In the genomic region with DNA sequence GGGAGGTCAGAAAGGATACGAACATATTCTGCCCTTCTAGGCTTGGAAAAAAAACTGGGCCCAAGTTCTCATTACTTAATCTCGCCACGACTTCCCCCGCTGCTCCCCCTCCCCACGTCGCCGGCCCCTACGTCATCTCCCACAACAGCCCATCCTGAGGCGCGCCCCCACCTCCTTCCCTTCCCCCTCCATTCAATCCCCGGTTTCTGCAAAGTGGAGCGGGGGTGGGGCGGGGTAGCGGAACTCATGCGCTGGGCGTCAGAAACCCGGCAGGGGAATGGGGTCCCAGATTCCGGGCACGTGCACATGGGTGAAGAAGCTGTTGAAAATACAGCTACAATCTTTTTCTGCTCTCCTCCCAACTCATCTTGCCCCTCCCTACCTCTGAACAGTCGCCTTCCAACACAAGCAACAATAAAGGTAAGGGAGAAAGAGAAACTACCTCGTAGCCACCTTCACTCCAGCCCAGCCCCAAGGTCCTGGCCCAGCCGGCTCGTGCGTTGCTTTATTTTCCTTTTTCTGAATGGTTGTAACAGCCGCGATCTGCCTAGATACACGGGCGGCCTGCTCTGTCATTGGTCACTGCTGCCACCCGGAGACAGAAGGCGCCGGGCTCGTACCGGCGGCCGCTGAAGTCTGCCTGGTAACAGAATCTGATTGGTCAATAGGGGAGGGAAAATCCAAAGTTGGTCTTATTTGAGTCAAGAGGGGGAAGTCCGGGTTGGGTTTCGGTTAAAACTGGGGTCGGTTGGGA, we compare ENCODE assay signal across 1 cellular context.
A peak's percentile ranks its signal among the peaks of the same experiment; 100 is the strongest.
TF ChIP-seq lines count a peak whose summit lies in the region.

A gene (minus strand): TSS at position 484 of the 754 bp plus-strand sequence. CDS start 932 bp downstream, outside the sequence.

TF ChIP-seq in HEK293, 187 proteins besides CTCF, POLR2A, EP300 and RAD21 (continued from another document and continues in another):
- no peak for TF ChIP-seq ZNF354C (tag by site-specific recombination; IDR thresholded peaks at IDR 0.05; ENCODE audit: borderline replicate concordance, low read depth)
- TF ChIP-seq, protein P1, sequence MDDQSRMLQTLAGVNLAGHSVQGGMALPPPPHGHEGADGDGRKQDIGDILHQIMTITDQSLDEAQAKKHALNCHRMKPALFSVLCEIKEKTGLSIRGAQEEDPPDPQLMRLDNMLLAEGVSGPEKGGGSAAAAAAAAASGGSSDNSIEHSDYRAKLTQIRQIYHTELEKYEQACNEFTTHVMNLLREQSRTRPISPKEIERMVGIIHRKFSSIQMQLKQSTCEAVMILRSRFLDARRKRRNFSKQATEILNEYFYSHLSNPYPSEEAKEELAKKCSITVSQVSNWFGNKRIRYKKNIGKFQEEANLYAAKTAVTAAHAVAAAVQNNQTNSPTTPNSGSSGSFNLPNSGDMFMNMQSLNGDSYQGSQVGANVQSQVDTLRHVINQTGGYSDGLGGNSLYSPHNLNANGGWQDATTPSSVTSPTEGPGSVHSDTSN (CRISPR knock-in tag; IDR thresholded peaks at IDR 0.05): no peak
- no peak for TF ChIP-seq ZNF302 (tag by site-specific recombination; IDR thresholded peaks at IDR 0.05; ENCODE audit: low read depth)
- TF ChIP-seq, protein P2, sequence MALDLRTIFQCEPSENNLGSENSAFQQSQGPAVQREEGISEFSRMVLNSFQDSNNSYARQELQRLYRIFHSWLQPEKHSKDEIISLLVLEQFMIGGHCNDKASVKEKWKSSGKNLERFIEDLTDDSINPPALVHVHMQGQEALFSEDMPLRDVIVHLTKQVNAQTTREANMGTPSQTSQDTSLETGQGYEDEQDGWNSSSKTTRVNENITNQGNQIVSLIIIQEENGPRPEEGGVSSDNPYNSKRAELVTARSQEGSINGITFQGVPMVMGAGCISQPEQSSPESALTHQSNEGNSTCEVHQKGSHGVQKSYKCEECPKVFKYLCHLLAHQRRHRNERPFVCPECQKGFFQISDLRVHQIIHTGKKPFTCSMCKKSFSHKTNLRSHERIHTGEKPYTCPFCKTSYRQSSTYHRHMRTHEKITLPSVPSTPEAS (tag by site-specific recombination; IDR thresholded peaks at IDR 0.05): no peak
- TF ChIP-seq ZNF707 (tag by site-specific recombination; IDR thresholded peaks at IDR 0.05): no peak
- TF ChIP-seq ZSCAN16 (tag by site-specific recombination; IDR thresholded peaks at IDR 0.05): no peak
- no peak for TF ChIP-seq ZNF830 (tag by site-specific recombination; IDR thresholded peaks at IDR 0.05; ENCODE audit: low read depth)
- no peak; the same call in 1 of the 2 replicates for TF ChIP-seq ZNF76 (tag by site-specific recombination; IDR thresholded peaks at IDR 0.05; ENCODE audit: borderline replicate concordance, low read depth)
- TF ChIP-seq ZEB2 (tag by site-specific recombination; IDR thresholded peaks at IDR 0.05): peak; percentile 85
- TF ChIP-seq, protein P3, sequence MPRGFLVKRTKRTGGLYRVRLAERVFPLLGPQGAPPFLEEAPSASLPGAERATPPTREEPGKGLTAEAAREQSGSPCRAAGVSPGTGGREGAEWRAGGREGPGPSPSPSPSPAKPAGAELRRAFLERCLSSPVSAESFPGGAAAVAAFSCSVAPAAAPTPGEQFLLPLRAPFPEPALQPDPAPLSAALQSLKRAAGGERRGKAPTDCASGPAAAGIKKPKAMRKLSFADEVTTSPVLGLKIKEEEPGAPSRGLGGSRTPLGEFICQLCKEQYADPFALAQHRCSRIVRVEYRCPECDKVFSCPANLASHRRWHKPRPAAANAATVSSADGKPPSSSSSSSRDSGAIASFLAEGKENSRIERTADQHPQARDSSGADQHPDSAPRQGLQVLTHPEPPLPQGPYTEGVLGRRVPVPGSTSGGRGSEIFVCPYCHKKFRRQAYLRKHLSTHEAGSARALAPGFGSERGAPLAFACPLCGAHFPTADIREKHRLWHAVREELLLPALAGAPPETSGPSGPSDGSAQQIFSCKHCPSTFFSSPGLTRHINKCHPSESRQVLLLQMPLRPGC (tag by site-specific recombination; IDR thresholded peaks at IDR 0.05): 0 out of 2 replicates have a peak, but pooled peaks have one; percentile 50
- peak; percentile 11; the same call in 1 of the 2 replicates for TF ChIP-seq KLF7 (tag by site-specific recombination; IDR thresholded peaks at IDR 0.05; ENCODE audit: borderline replicate concordance)
- TF ChIP-seq ZNF202 (tag by site-specific recombination; IDR thresholded peaks at IDR 0.05; ENCODE audit: borderline replicate concordance): no peak
- TF ChIP-seq ZNF416 (tag by site-specific recombination; IDR thresholded peaks at IDR 0.05): no peak
- TF ChIP-seq KLF1 (tag by site-specific recombination; IDR thresholded peaks at IDR 0.05): peak; percentile 45; the same call in 1 of the 2 replicates
- TF ChIP-seq, protein P4, sequence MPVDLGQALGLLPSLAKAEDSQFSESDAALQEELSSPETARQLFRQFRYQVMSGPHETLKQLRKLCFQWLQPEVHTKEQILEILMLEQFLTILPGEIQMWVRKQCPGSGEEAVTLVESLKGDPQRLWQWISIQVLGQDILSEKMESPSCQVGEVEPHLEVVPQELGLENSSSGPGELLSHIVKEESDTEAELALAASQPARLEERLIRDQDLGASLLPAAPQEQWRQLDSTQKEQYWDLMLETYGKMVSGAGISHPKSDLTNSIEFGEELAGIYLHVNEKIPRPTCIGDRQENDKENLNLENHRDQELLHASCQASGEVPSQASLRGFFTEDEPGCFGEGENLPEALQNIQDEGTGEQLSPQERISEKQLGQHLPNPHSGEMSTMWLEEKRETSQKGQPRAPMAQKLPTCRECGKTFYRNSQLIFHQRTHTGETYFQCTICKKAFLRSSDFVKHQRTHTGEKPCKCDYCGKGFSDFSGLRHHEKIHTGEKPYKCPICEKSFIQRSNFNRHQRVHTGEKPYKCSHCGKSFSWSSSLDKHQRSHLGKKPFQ (tag by site-specific recombination; IDR thresholded peaks at IDR 0.05): no peak
- no peak for TF ChIP-seq RBAK (tag by site-specific recombination; IDR thresholded peaks at IDR 0.05)
- peak; percentile 93 for TF ChIP-seq EGR2 (tag by site-specific recombination; IDR thresholded peaks at IDR 0.05; ENCODE audit: low read depth)
- TF ChIP-seq ZNF660 (tag by site-specific recombination; IDR thresholded peaks at IDR 0.05): peak; percentile 72
- TF ChIP-seq, protein P5, sequence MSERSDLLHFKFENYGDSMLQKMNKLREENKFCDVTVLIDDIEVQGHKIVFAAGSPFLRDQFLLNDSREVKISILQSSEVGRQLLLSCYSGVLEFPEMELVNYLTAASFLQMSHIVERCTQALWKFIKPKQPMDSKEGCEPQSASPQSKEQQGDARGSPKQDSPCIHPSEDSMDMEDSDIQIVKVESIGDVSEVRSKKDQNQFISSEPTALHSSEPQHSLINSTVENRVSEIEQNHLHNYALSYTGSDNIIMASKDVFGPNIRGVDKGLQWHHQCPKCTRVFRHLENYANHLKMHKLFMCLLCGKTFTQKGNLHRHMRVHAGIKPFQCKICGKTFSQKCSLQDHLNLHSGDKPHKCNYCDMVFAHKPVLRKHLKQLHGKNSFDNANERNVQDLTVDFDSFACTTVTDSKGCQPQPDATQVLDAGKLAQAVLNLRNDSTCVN (tag by site-specific recombination; optimal IDR thresholded peaks at IDR 0.05): peak; percentile 82
- peak; percentile 77; the same call in 1 of the 2 replicates for TF ChIP-seq ZNF324 (tag by site-specific recombination; IDR thresholded peaks at IDR 0.05)
- 0 out of 2 replicates have a peak, but pooled peaks have one; percentile 52 for TF ChIP-seq ZNF792 (tag by site-specific recombination; IDR thresholded peaks at IDR 0.05)
- TF ChIP-seq, protein P6, sequence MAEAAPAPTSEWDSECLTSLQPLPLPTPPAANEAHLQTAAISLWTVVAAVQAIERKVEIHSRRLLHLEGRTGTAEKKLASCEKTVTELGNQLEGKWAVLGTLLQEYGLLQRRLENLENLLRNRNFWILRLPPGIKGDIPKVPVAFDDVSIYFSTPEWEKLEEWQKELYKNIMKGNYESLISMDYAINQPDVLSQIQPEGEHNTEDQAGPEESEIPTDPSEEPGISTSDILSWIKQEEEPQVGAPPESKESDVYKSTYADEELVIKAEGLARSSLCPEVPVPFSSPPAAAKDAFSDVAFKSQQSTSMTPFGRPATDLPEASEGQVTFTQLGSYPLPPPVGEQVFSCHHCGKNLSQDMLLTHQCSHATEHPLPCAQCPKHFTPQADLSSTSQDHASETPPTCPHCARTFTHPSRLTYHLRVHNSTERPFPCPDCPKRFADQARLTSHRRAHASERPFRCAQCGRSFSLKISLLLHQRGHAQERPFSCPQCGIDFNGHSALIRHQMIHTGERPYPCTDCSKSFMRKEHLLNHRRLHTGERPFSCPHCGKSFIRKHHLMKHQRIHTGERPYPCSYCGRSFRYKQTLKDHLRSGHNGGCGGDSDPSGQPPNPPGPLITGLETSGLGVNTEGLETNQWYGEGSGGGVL (tag by site-specific recombination; IDR thresholded peaks at IDR 0.05): peak; percentile 99
- peak; percentile 78 for TF ChIP-seq IKZF3 (tag by site-specific recombination; IDR thresholded peaks at IDR 0.05)
- peak; percentile 84 for TF ChIP-seq KLF9 (tag by site-specific recombination; IDR thresholded peaks at IDR 0.05; ENCODE audit: low read depth)
- peak; percentile 31 for TF ChIP-seq GLIS2 (tag by site-specific recombination; IDR thresholded peaks at IDR 0.05)
- peak; percentile 68 for TF ChIP-seq SP7 (tag by site-specific recombination; IDR thresholded peaks at IDR 0.05)
- no peak for TF ChIP-seq ZNF791 (tag by site-specific recombination; IDR thresholded peaks at IDR 0.05)
- peak; percentile 76 for TF ChIP-seq ZNF24 (tag by site-specific recombination; IDR thresholded peaks at IDR 0.05)
- peak; percentile 53; the same call in 1 of the 2 replicates for TF ChIP-seq ZNF2 (tag by site-specific recombination; IDR thresholded peaks at IDR 0.05)
- 0 out of 2 replicates have a peak, but pooled peaks have one; percentile 30 for TF ChIP-seq ZNF558 (tag by site-specific recombination; IDR thresholded peaks at IDR 0.05)
- TF ChIP-seq, protein P7, sequence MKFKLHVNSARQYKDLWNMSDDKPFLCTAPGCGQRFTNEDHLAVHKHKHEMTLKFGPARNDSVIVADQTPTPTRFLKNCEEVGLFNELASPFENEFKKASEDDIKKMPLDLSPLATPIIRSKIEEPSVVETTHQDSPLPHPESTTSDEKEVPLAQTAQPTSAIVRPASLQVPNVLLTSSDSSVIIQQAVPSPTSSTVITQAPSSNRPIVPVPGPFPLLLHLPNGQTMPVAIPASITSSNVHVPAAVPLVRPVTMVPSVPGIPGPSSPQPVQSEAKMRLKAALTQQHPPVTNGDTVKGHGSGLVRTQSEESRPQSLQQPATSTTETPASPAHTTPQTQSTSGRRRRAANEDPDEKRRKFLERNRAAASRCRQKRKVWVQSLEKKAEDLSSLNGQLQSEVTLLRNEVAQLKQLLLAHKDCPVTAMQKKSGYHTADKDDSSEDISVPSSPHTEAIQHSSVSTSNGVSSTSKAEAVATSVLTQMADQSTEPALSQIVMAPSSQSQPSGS (tag by site-specific recombination; IDR thresholded peaks at IDR 0.05; ENCODE audit: low read depth): peak; percentile 95
- TF ChIP-seq, protein P8, sequence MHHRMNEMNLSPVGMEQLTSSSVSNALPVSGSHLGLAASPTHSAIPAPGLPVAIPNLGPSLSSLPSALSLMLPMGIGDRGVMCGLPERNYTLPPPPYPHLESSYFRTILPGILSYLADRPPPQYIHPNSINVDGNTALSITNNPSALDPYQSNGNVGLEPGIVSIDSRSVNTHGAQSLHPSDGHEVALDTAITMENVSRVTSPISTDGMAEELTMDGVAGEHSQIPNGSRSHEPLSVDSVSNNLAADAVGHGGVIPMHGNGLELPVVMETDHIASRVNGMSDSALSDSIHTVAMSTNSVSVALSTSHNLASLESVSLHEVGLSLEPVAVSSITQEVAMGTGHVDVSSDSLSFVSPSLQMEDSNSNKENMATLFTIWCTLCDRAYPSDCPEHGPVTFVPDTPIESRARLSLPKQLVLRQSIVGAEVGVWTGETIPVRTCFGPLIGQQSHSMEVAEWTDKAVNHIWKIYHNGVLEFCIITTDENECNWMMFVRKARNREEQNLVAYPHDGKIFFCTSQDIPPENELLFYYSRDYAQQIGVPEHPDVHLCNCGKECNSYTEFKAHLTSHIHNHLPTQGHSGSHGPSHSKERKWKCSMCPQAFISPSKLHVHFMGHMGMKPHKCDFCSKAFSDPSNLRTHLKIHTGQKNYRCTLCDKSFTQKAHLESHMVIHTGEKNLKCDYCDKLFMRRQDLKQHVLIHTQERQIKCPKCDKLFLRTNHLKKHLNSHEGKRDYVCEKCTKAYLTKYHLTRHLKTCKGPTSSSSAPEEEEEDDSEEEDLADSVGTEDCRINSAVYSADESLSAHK (tag by site-specific recombination; IDR thresholded peaks at IDR 0.05): peak; percentile 81
- TF ChIP-seq ZNF214 (tag by site-specific recombination; IDR thresholded peaks at IDR 0.05; ENCODE audit: borderline replicate concordance): no peak
- peak; percentile 88 for TF ChIP-seq ZBTB20 (tag by site-specific recombination; IDR thresholded peaks at IDR 0.05)
- TF ChIP-seq ZSCAN23 (tag by site-specific recombination; IDR thresholded peaks at IDR 0.05): no peak
- no peak for TF ChIP-seq ZNF48 (tag by site-specific recombination; IDR thresholded peaks at IDR 0.05)
- TF ChIP-seq, protein P9, sequence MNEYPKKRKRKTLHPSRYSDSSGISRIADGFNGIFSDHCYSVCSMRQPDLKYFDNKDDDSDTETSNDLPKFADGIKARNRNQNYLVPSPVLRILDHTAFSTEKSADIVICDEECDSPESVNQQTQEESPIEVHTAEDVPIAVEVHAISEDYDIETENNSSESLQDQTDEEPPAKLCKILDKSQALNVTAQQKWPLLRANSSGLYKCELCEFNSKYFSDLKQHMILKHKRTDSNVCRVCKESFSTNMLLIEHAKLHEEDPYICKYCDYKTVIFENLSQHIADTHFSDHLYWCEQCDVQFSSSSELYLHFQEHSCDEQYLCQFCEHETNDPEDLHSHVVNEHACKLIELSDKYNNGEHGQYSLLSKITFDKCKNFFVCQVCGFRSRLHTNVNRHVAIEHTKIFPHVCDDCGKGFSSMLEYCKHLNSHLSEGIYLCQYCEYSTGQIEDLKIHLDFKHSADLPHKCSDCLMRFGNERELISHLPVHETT (tag by site-specific recombination; IDR thresholded peaks at IDR 0.05): peak; percentile 74; the same call in 1 of the 2 replicates
- TF ChIP-seq ZNF501 (tag by site-specific recombination; IDR thresholded peaks at IDR 0.05): peak; percentile 82
- TF ChIP-seq, protein P10, sequence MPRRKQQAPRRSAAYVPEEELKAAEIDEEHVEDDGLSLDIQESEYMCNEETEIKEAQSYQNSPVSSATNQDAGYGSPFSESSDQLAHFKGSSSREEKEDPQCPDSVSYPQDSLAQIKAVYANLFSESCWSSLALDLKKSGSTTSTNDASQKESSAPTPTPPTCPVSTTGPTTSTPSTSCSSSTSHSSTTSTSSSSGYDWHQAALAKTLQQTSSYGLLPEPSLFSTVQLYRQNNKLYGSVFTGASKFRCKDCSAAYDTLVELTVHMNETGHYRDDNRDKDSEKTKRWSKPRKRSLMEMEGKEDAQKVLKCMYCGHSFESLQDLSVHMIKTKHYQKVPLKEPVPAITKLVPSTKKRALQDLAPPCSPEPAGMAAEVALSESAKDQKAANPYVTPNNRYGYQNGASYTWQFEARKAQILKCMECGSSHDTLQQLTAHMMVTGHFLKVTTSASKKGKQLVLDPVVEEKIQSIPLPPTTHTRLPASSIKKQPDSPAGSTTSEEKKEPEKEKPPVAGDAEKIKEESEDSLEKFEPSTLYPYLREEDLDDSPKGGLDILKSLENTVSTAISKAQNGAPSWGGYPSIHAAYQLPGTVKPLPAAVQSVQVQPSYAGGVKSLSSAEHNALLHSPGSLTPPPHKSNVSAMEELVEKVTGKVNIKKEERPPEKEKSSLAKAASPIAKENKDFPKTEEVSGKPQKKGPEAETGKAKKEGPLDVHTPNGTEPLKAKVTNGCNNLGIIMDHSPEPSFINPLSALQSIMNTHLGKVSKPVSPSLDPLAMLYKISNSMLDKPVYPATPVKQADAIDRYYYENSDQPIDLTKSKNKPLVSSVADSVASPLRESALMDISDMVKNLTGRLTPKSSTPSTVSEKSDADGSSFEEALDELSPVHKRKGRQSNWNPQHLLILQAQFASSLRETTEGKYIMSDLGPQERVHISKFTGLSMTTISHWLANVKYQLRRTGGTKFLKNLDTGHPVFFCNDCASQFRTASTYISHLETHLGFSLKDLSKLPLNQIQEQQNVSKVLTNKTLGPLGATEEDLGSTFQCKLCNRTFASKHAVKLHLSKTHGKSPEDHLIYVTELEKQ (tag by site-specific recombination; IDR thresholded peaks at IDR 0.05; ENCODE audit: borderline replicate concordance): peak; percentile 42; the same call in 1 of the 2 replicates
